In the genomic region with DNA sequence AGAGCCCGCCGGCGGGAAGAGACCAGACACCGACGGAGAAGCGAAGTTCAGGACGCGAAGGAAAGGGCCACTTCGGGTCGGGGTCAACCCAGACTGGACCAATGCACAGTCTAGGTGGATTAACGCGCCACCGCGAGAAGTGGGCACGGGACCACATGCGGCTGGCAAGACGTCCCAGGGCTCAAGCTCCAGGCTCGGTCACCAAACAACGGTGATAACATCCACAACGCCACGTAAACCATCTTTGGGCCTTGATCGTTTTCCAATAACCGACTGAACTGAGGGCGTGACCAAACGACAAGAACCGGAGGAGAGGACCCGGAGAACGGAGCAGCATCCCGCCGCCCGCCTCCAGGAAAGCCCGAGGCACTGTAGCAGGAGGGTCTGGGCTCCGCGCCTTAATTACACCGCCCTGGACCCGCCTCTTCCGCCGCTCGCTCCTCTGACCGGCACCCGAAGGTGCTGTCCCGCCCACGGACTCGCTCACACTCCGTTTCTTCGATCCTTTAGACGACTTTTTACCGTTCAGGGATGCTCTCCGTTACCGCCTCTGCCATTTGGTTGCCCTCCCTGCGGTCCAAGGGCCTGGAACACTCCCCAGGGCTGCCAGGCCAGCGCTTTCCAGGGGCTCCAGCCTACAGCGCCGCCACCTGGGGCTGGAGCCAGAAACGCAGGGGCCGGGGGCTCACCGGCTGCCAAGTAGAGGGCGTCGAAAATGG, we compare ENCODE assay signal across 8 cellular contexts. TPM values are rescaled to one million over a fixed set of nuclear protein-coding genes. Genes with fewer than 3 reads are reported as not detected.
DNase-seq lines count a peak whose midpoint lies in the region; ATAC-seq and TF ChIP-seq lines count a peak whose summit lies in the region.

No MANE protein-coding gene starts in this region.

- H3K36me3 ChIP-seq in kidney epithelial cell (ENCODE audit: control insufficient read depth, insufficient read depth, low read length), result no peaks in the 10 kb centered on the region

- peak overlapping the region; percentile 68 for H3K4me3 ChIP-seq in kidney epithelial cell (ENCODE audit: low read depth, low read length)

- peak; percentile 33 to 88 (median 88) for DNase-seq in NCI-H1417 (lab: John Stamatoyannopoulos, UW)
- DNase-seq in NCI-H1417 treated with DMSO at 0.1 percent for 48 hours (lab: John Stamatoyannopoulos, UW), result no peak
- peak; percentile 19 for DNase-seq in NCI-H1092 (lab: John Stamatoyannopoulos, UW)
- DNase-seq in caudate nucleus (lab: John Stamatoyannopoulos, UW), result peak in 39 of 61 donors; percentile 6 to 74 (median 41)
- DNase-seq in kidney epithelial cell (ENCODE audit: low read depth), result no peak
- DNase-seq in stimulated activated CD4-positive, alpha-beta T cell treated with anti-CD3 and anti-CD28 coated beads, Interleukin-1b, Interleukin-23, amount 100 ng/mL, for 48 hours, result peak; percentile 60

- peak overlapping the region; percentile 76 for H3K27ac ChIP-seq in VCaP
- no peak overlapping the region for H3K27ac ChIP-seq in caudate nucleus (ENCODE audit: low read depth, low read length)

- H3K27me3 ChIP-seq in kidney epithelial cell (ENCODE audit: control insufficient read depth, insufficient read depth, low read length), result peaks cover 5% of the 10 kb centered on the region

- peak; percentile 97 for ATAC-seq in HG02623 (IDR thresholded peaks at IDR 0.05; ENCODE audit: unreplicated experiment)

- TF ChIP-seq CTCF in VCaP (conservative IDR thresholded peaks at IDR 0.05) (peak; percentile 77), kidney epithelial cell (IDR thresholded peaks at IDR 0.05; ENCODE audit: insufficient read depth, low read length, poor library complexity, severe bottlenecking) (peak; percentile 84)

RNA-seq across cellular contexts. Expression of gene DPPA5, which starts 44.1 kb away (rescaled TPM):
- not detected in 2 replicates for total RNA-seq in kidney epithelial cell

RNA-seq across cellular contexts. Expression of gene KHDC1, which starts 46.9 kb away (rescaled TPM):
- total RNA-seq in kidney epithelial cell, result 2.9 and 3.3 TPM in 2 replicates

RNA-seq across cellular contexts. Expression of gene KHDC3L, which starts 52.5 kb away (rescaled TPM):
- not detected in 2 replicates for total RNA-seq in kidney epithelial cell

RNA-seq across cellular contexts. Expression of gene OOEP, which starts 59.8 kb away (rescaled TPM):
- total RNA-seq in kidney epithelial cell, result 0.41 and 0.50 TPM in 2 replicates

Comparison
In these comparisons a context has a peak if more than half of its experiments do, and no peak if none do; other contexts are left out.
1. DNase-seq: peak in NCI-H1417 (3 of 3), NCI-H1092 (single experiment), caudate nucleus (39 of 61) and stimulated activated CD4-positive, alpha-beta T cell treated with anti-CD3 and anti-CD28 coated beads, Interleukin-1b, Interleukin-23, amount 100 ng/mL, for 48 hours (single experiment); none in NCI-H1417 treated with DMSO at 0.1 percent for 48 hours (single experiment) and kidney epithelial cell (single experiment).